Comparison of ENCODE assay signal across 8 cellular contexts in the genomic region with DNA sequence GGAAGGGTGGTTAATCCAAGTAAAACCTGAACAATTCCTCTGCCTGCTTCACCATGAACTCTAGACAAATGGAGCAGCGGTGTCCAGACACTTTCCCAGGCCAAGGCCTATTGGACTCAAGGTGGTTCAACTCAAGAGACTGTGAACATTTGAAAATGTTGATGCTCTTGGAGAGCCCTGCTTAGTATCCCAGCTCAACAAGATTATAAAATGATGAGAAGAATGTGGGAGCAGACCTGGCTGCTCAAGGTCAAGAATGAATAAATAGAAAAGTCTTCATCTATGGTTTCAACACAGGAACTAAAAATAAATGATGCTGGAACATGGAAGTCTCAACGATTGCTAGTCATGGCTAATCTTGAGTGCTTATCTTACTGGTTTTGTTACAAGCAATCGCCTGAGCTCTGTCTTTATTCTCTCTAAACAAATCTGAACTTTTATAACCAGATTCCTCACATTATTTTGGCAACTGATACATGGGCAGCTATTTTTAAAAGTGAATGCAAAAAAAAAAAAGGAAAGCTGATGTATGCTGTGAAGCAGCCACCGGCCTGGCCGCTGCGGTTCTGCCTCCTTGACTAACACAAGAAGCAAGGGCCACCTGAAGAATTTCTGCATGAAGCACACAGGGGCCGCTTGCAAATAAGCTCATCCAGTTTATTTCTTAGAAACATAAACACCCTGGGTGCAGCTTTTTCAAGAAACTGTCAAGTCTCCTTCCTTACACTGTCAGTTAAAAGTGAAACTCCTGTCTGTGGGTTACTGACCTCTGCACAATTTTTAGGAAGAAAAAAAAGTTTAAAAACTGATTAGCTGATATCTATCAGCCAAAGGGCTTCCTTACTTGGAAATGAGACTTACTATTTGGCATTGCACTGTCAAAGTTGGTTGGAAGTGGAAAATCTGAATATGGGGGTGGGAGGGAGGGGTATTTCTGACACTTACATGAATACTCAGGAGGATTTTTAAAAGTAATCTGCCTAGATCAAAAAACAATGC.
DNase-seq lines count a peak whose midpoint lies in the region; ATAC-seq, FAIRE-seq and TF ChIP-seq lines count a peak whose summit lies in the region.

No MANE protein-coding gene starts in this region.

- no peaks in the 10 kb centered on the region for H3K36me3 ChIP-seq in esophagus squamous epithelium
- H3K36me3 ChIP-seq in small intestine (ENCODE audit: control insufficient read depth in 2 of 2, insufficient read depth in 2 of 2, low read length in 2 of 2): no peaks in the 10 kb centered on the region

- FAIRE-seq in small intestine (lab: Jason Lieb, UNC): no peak

- H3K9me3 ChIP-seq in esophagus squamous epithelium (no peaks in the 10 kb centered on the region), small intestine (ENCODE audit: control insufficient read depth, low read depth) (no peaks in the 10 kb centered on the region)

- H3K27ac ChIP-seq in esophagus squamous epithelium (peak overlapping the region; percentile 23 to 59 (median 56)), small intestine (ENCODE audit: low read depth in 1 of 2, low read length in 1 of 2) (peak overlapping the region; percentile 37 to 78)

- DNase-seq in GM12865 (ENCODE audit: low read depth) (peak; percentile 48), esophagus squamous epithelium (lab: John Stamatoyannopoulos, UW) (no peak), small intestine (peak; percentile 17), SW480 (ENCODE audit: low spot score) (no peak), LoVo (ENCODE audit: low spot score) (no peak)

- peak overlapping the region; percentile 72 for H3K4me3 Mint-ChIP-seq in T-helper 1 cell treated with Interleukin-12 subunit alpha and Interleukin-12 subunit beta and Interleukin-4 antibody, amounts not matched to agents 30 μg/mL and 1 μg/mL, for 36 hours

- H3K4me1 ChIP-seq in esophagus squamous epithelium (peaks cover 19 to 71% (median 28%) of the 10 kb centered on the region in 3 donors), small intestine (ENCODE audit: control insufficient read depth in 2 of 2, insufficient read depth in 1 of 2, low read depth in 1 of 2, low read length in 1 of 2) (peaks cover 0 to 10% of the 10 kb centered on the region in 2 donors)

- no peaks in the 10 kb centered on the region for H3K36me3 Mint-ChIP-seq in T-helper 1 cell treated with Interleukin-12 subunit alpha and Interleukin-12 subunit beta and Interleukin-4 antibody, amounts not matched to agents 30 μg/mL and 1 μg/mL, for 36 hours (ENCODE audit: low read depth)

- no peaks in the 10 kb centered on the region for H3K9me3 Mint-ChIP-seq in T-helper 1 cell treated with Interleukin-12 subunit alpha and Interleukin-12 subunit beta and Interleukin-4 antibody, amounts not matched to agents 30 μg/mL and 1 μg/mL, for 36 hours

- TF ChIP-seq CTCF in GM12865 (IDR thresholded peaks at IDR 0.05; ENCODE audit: insufficient read depth, low read depth, low read length, missing control alignments): no peak
- TF ChIP-seq CTCF in esophagus squamous epithelium (IDR thresholded peaks at IDR 0.05): no peak

- H3K4me3 ChIP-seq in GM12865 (ENCODE audit: low read depth, low read length): no peak overlapping the region
- peak overlapping the region in 2 of 4 donors; percentile 17 to 21 for H3K4me3 ChIP-seq in esophagus squamous epithelium
- peak overlapping the region in 1 of 2 donors; percentile 16 for H3K4me3 ChIP-seq in small intestine (ENCODE audit: low read depth in 1 of 2, low read length in 2 of 2)

- peaks cover 72% of the 10 kb centered on the region for H3K4me1 Mint-ChIP-seq in T-helper 1 cell treated with Interleukin-12 subunit alpha and Interleukin-12 subunit beta and Interleukin-4 antibody, amounts not matched to agents 30 μg/mL and 1 μg/mL, for 36 hours (ENCODE audit: low read depth)

- no peak for TF ChIP-seq POLR2A in esophagus squamous epithelium (IDR thresholded peaks at IDR 0.05)

- no peaks in the 10 kb centered on the region for H3K27me3 ChIP-seq in esophagus squamous epithelium
- no peaks in the 10 kb centered on the region for H3K27me3 ChIP-seq in small intestine (ENCODE audit: control insufficient read depth in 2 of 2, insufficient read depth in 2 of 2, low read length in 2 of 2)

- intact Hi-C loops in esophagus squamous epithelium (cut with DNase I): no loop called here

- no peaks in the 10 kb centered on the region for H3K27me3 Mint-ChIP-seq in T-helper 1 cell treated with Interleukin-12 subunit alpha and Interleukin-12 subunit beta and Interleukin-4 antibody, amounts not matched to agents 30 μg/mL and 1 μg/mL, for 36 hours (ENCODE audit: low read depth)

- peak overlapping the region; percentile 88 for H3K27ac Mint-ChIP-seq in T-helper 1 cell treated with Interleukin-12 subunit alpha and Interleukin-12 subunit beta and Interleukin-4 antibody, amounts not matched to agents 30 μg/mL and 1 μg/mL, for 36 hours

- whole genome bisulfite sequencing in esophagus squamous epithelium, 2 donors: 34 to 56% methylated on average over 7 of the region's 7 CpGs
- WGBS in small intestine, 3 donors: 37 to 74% (median 61%) methylated on average over 7 of the region's 7 CpGs

- ATAC-seq in GM19035 (IDR thresholded peaks at IDR 0.05; ENCODE audit: unreplicated experiment) (no peak), HG02588 (IDR thresholded peaks at IDR 0.05; ENCODE audit: unreplicated experiment) (no peak)

Comparison
In these comparisons a context has a peak if more than half of its experiments do, and no peak if none do; other contexts are left out.
1. DNase-seq: peak in GM12865 (single experiment) and small intestine (single experiment); none in esophagus squamous epithelium (single experiment), SW480 (single experiment) and LoVo (single experiment).